ENCODE assay signal across 27 cellular contexts in the genomic region with DNA sequence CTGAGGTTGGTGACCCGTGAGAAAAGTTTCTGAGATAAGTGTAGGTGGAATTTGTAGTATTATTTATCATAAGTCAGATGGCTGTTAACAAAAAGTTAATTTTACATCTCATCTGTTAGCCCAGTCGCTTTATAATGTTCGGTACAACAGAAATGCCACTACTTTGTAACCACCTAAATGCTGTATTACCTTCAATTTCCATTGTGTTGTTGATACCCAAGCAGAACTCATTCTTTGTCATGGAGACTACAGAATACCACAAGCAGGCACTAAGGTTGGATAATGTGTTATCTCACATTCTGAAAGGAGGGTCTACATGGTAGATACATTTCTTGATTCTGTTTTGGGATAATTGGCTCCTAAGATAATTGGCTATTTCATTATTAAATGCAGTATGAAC.
"Had no signal": no experiment of that assay in that cellular context is flagged by ENCODE, and none has a peak within 500 bp of the region (broad histone marks: within the 10 kb centered on the region; RNA-seq: fewer than 3 reads in every experiment).

No MANE protein-coding gene starts in this region.

- H3K27ac ChIP-seq: colonic mucosa, epithelial cell of prostate, gastrocnemius medialis, ovary, psoas muscle, skin epidermis, spleen, testis, tibial artery had no signal

- H3K27ac Mint-ChIP-seq: dendritic cell treated with granulocyte-macrophage colony-stimulating factor and Interleukin-4, amounts not matched to agents 40 ng/mL and 50 ng/mL, for 4 days; endodermal cell; memory B cell; natural killer cell; type B pancreatic cell had no signal

- H3K36me3 ChIP-seq: colonic mucosa, gastrocnemius medialis, ovary, tibial artery had no signal

- H3K4me1 ChIP-seq: colonic mucosa, gastrocnemius medialis, psoas muscle, spleen, testis, tibial artery had no signal

- H3K4me1 Mint-ChIP-seq: endodermal cell, natural killer cell had no signal

- H3K9me3 Mint-ChIP-seq: natural killer cell had no signal

- H3K4me3 Mint-ChIP-seq: dendritic cell treated with granulocyte-macrophage colony-stimulating factor and Interleukin-4, amounts not matched to agents 40 ng/mL and 50 ng/mL, for 4 days; endodermal cell; memory B cell; natural killer cell; type B pancreatic cell had no signal

- FAIRE-seq: keratinocyte had no signal

- H3K27me3 Mint-ChIP-seq: dendritic cell treated with granulocyte-macrophage colony-stimulating factor and Interleukin-4, amounts not matched to agents 40 ng/mL and 50 ng/mL, for 4 days; memory B cell; stimulated activated memory B cell treated with anti-CD40 and anti-IgM and Interleukin-4, amounts not matched to agents 10 μg/mL and 1 μg/mL and 100 μg/mL, for 72 hours; type B pancreatic cell had no signal

- H3K36me3 Mint-ChIP-seq: natural killer cell had no signal

- H3K9me3 ChIP-seq: colonic mucosa, gastrocnemius medialis, ovary, psoas muscle, testis, tibial artery had no signal

- ATAC-seq: esophagus mucosa; gastrocnemius medialis; left lobe of liver; natural killer cell; psoas muscle; right cardiac atrium; stimulated activated memory B cell treated with anti-CD40 and anti-IgM and Interleukin-4, amounts not matched to agents 10 μg/mL and 1 μg/mL and 100 μg/mL, for 72 hours had no signal

- H3K4me3 ChIP-seq: colonic mucosa, gastrocnemius medialis, lung, ovary, psoas muscle, skin epidermis, spleen, testis, tibial artery had no signal

- DNase-seq: colonic mucosa; effector CD8-positive, alpha-beta T cell; endodermal cell; foreskin fibroblast; gastrocnemius medialis; head of caudate nucleus; natural killer cell; occipital lobe; ovary; posterior cingulate gyrus; psoas muscle; right cardiac atrium; spleen; stimulated activated CD4-positive, alpha-beta T cell treated with anti-CD3 and anti-CD28 coated beads, Interleukin-4, amount 100 ng/mL, for 4 hours; substantia nigra; testis; tibial artery had no signal
